38 cellular contexts compared by ENCODE assay signal in the genomic region with DNA sequence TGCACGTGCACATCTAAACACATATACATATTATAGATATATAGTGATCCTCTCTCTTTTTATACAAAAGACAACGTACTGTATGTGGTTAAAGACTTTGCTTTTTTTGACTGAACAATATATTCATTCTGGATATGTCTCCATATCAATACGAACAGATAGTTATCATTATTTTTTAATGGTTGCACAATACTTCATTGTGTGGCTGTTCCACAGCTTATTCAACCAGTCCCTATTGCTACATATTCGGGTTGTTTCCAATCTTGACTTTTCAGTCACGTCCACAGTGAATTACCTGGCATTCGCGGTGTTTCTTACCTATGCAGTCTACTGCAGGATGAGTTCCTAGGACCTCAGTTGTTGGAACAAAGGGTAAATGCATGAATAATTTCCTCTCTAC. TPM values are rescaled to one million over a fixed set of nuclear protein-coding genes. Genes with fewer than 3 reads are reported as not detected.
"Had no signal": no experiment of that assay in that cellular context is flagged by ENCODE, and none has a peak within 500 bp of the region (broad histone marks: within the 10 kb centered on the region; RNA-seq: fewer than 3 reads in every experiment).

No MANE protein-coding gene starts in this region.

- H3K27ac ChIP-seq: adrenal gland, ascending aorta, body of pancreas, brain microvascular endothelial cell, breast epithelium, cardiac muscle cell had no signal

- H3K9me3 ChIP-seq: adrenal gland, ascending aorta, body of pancreas, breast epithelium had no signal

- H3K4me3 ChIP-seq: adrenal gland, ascending aorta, body of pancreas, breast epithelium, cardiac muscle cell had no signal

- H3K36me3 ChIP-seq: adrenal gland, ascending aorta, brain microvascular endothelial cell, breast epithelium, cardiac muscle cell had no signal

- H3K27me3 ChIP-seq: adrenal gland, ascending aorta, body of pancreas, brain microvascular endothelial cell, breast epithelium, cardiac muscle cell had no signal

- H3K4me1 ChIP-seq: adrenal gland, ascending aorta, body of pancreas, breast epithelium had no signal

- FAIRE-seq: astrocyte, bronchial epithelial cell had no signal

- ATAC-seq: activated naive CD4-positive, alpha-beta T cell treated with anti-CD3 and anti-CD28 coated beads, Interleukin-2, amount 50 U/mL, for 72 hours; activated naive CD8-positive, alpha-beta T cell treated with anti-CD3 and anti-CD28 coated beads, Interleukin-2, amount 50 U/mL, for 24 hours; activated T-cell treated with anti-CD3 and anti-CD28 coated beads, Interleukin-2, amount 50 U/mL, for 4 hours; activated T-cell treated with anti-CD3 and anti-CD28 coated beads, Interleukin-2, amount 50 U/mL, for 72 hours; activated T-helper 17 cell treated with anti-CD3 and anti-CD28 coated beads, Interleukin-2, amount 50 U/mL, for 72 hours; body of pancreas had no signal

- DNase-seq: activated effector memory CD4-positive, alpha-beta T cell treated with anti-CD3 and anti-CD28 coated beads, Interleukin-2, amount 50 U/mL, for 16 hours; activated effector memory CD4-positive, alpha-beta T cell treated with Interleukin-2 at 50 U/mL for 16 hours; activated gamma-delta T cell; activated gamma-delta T cell treated with Interleukin-2 at 50 U/mL for 16 hours; activated naive CD4-positive, alpha-beta T cell; activated naive CD4-positive, alpha-beta T cell treated with anti-CD3 and anti-CD28 coated beads for 36 hours; activated naive CD4-positive, alpha-beta T cell treated with anti-CD3 and anti-CD28 coated beads, Interleukin-2, amount 10 ng/mL, durations not matched to agents 7 days and 5 days; activated naive CD4-positive, alpha-beta T cell treated with anti-CD3 and anti-CD28 coated beads, Interleukin-2, amount 50 U/mL, for 16 hours; activated naive CD4-positive, alpha-beta T cell treated with Interleukin-2 at 50 U/mL for 16 hours; activated naive CD8-positive, alpha-beta T cell treated with anti-CD3 and anti-CD28 coated beads for 36 hours; activated naive CD8-positive, alpha-beta T cell treated with anti-CD3 and anti-CD28 coated beads, Interleukin-2, amount 10 ng/mL, durations not matched to agents 7 days and 5 days; activated naive CD8-positive, alpha-beta T cell treated with anti-CD3 and anti-CD28 coated beads, Interleukin-2, amount 50 U/mL, for 24 hours; activated T-cell treated with anti-CD3 and anti-CD28 coated beads, Interleukin-2, amount 50 U/mL, for 1 hour; activated T-cell treated with anti-CD3 and anti-CD28 coated beads, Interleukin-2, amount 50 U/mL, for 24 hours; activated T-cell treated with anti-CD3 and anti-CD28 coated beads, Interleukin-2, amount 50 U/mL, for 4 hours; activated T-cell treated with anti-CD3 and anti-CD28 coated beads, Interleukin-2, amount 50 U/mL, for 48 hours; activated T-cell treated with anti-CD3 and anti-CD28 coated beads, Interleukin-2, amount 50 U/mL, for 72 hours; adrenal gland; amniotic stem cell; amygdala; anterior cingulate cortex; aorta; body of pancreas; brain microvascular endothelial cell; caudate nucleus; central memory CD4-positive, alpha-beta T cell; cerebellar nuclear complex had no signal

RNA-seq across cellular contexts. Expression of a gene that starts 53.1 kb away (rescaled TPM):
- total RNA-seq: activated naive CD4-positive, alpha-beta T cell treated with anti-CD3 and anti-CD28 coated beads for 36 hours; activated naive CD4-positive, alpha-beta T cell treated with anti-CD3 and anti-CD28 coated beads, Interleukin-2, amount 50 U/mL, for 72 hours; activated naive CD8-positive, alpha-beta T cell treated with anti-CD3 and anti-CD28 coated beads for 36 hours; activated naive CD8-positive, alpha-beta T cell treated with anti-CD3 and anti-CD28 coated beads, Interleukin-2, amount 10 ng/mL, durations not matched to agents 7 days and 5 days; activated T-cell treated with anti-CD3 and anti-CD28 coated beads, Interleukin-2, amount 50 U/mL, for 4 hours; activated T-cell treated with anti-CD3 and anti-CD28 coated beads, Interleukin-2, amount 50 U/mL, for 72 hours; activated T-helper 1 cell treated with anti-CD3 and anti-CD28 coated beads, Interleukin-12 subunit alpha, Interleukin-12 subunit beta, Interleukin-2, Interleukin-4 antibody, amounts not matched to agents 30 ng/mL and 10 ng/mL and 1 ng/mL, durations not matched to agents 14 hours and 24 hours and 36 hours; activated T-helper 17 cell treated with anti-CD3 and anti-CD28 coated beads, Interleukin-2, amount 50 U/mL, for 72 hours; activated T-helper 2 cell treated with anti-CD3 and anti-CD28 coated beads, Interferon-gamma antibody, Interleukin-2, Interleukin-4, amounts not matched to agents 10 μg/mL and 5 μg/mL and 100 μg/mL, durations not matched to agents 14 hours and 24 hours and 36 hours; adrenal gland; aorta; ascending aorta; astrocyte; body of pancreas; cardiac muscle cell; cerebellum; chondrocyte had no signal
- polyA plus RNA-seq: cardiac muscle cell had no signal
